ENCODE assay signal across 8 cellular contexts in genomic region chr11:63670077-63670737, GRCh38. TPM values are rescaled to one million over a fixed set of nuclear protein-coding genes. Genes with fewer than 3 reads are reported as not detected.
DNase-seq lines count a peak whose midpoint lies in the region; ATAC-seq, FAIRE-seq and TF ChIP-seq lines count a peak whose summit lies in the region.

No MANE protein-coding gene starts in this region.

- no peaks in the 10 kb centered on the region for H3K27me3 ChIP-seq in Karpas-422 (ENCODE audit: low read length)
- H3K27me3 ChIP-seq in GM12878 (replicated peaks in 1 of 2; ENCODE audit: control insufficient read depth in 2 of 2, insufficient read depth in 2 of 2, low read length in 1 of 2), result no peaks in the 10 kb centered on the region
- H3K27me3 ChIP-seq in lung (ENCODE audit: control insufficient read depth, insufficient read depth), result no peaks in the 10 kb centered on the region
- no peaks in the 10 kb centered on the region for H3K27me3 ChIP-seq in uterus

- peak overlapping the region; percentile 84 for H3K4me2 ChIP-seq in Karpas-422 (ENCODE audit: low read depth, low read length, poor library complexity, severe bottlenecking)
- H3K4me2 ChIP-seq in GM12878 (ENCODE audit: control insufficient read depth, insufficient read depth), result peak overlapping the region; percentile 83

- SMC1A ChIA-PET in GM12878 (lab: Charles Lee; ENCODE audit: uncharacterized antibody, unreplicated experiment), result interaction anchor here (0.7 to 3.5 kb wide), 5 partner anchors 9 to 71 kb away, joined by 3 to 21 read pairs (median 4); no protein-coding TSS in a partner anchor

- TF ChIP-seq RAD21 in GM12878 (IDR thresholded peaks at IDR 0.05; ENCODE audit: insufficient read depth, low read depth, low read length), result no peak

- RAD21 ChIA-PET in GM12878 (lab: Charles Lee; ENCODE audit: unreplicated experiment), result interaction anchor here (1.0 to 2.3 kb wide), 6 partner anchors 12 to 166 kb away, joined by 3 to 20 read pairs (median 5); partner anchors contain the start of gene RTN3

- peak; percentile 30 for DNase-seq in Caki2 (ENCODE audit: low read depth)
- no peak for DNase-seq in Karpas-422
- DNase-seq in GM12878 (ENCODE audit: low read depth, low spot score), result no peak
- DNase-seq in lung (ENCODE audit: low spot score), result no peak
- DNase-seq in uterus, result no peak
- DNase-seq in SHP77 (lab: John Stamatoyannopoulos, UW), result no peak
- no peak for DNase-seq in middle frontal gyrus (ENCODE audit: extremely low spot score, low spot score)
- DNase-seq in stimulated activated CD4-positive, alpha-beta T cell treated with anti-CD3 and anti-CD28 coated beads, Interleukin-2, amount 100 ng/mL, for 24 hours, result no peak

- TSS peak; percentile 77 for BruUV-seq in GM12878 (replicated peaks; lab: Mats Ljungman, UMichigan)

- peak overlapping the region; percentile 88 for H3K9ac ChIP-seq in Karpas-422 (ENCODE audit: low read length)
- peak overlapping the region; percentile 82 for H3K9ac ChIP-seq in GM12878 (ENCODE audit: control insufficient read depth, insufficient read depth, low read length)

- 4% methylated on average over 16 of the region's 16 CpGs for WGBS in GM12878 (ENCODE audit: insufficient coverage, insufficient replicate concordance, low lambda C conversion rate, missing lambda C conversion rate)
- WGBS in lung, 2 donors, result 11% methylated on average over 16 of the region's 16 CpGs

- no peaks in the 10 kb centered on the region for H4K20me1 ChIP-seq in Karpas-422 (ENCODE audit: insufficient read depth, low read depth, low read length)
- H4K20me1 ChIP-seq in GM12878 (ENCODE audit: control insufficient read depth, insufficient read depth), result no peaks in the 10 kb centered on the region

- peak overlapping the region; percentile 70 for H3K4me3 ChIP-seq in Karpas-422 (ENCODE audit: low read length)
- peak overlapping the region; percentile 89 for H3K4me3 ChIP-seq in GM12878
- H3K4me3 ChIP-seq in lung, result peak overlapping the region; percentile 72
- H3K4me3 ChIP-seq in uterus, result peak overlapping the region; percentile 58 to 80

- H3K9me2 ChIP-seq in Karpas-422 (replicated peaks; ENCODE audit: insufficient read depth, low read length), result no peaks in the 10 kb centered on the region

- 0 out of 2 replicates have a peak overlapping the region, but pooled peaks have one; percentile 3 for H2AFZ ChIP-seq in Karpas-422 (ENCODE audit: low read length)
- H2AFZ ChIP-seq in GM12878 (ENCODE audit: control insufficient read depth, low read depth, low read length), result peak overlapping the region; percentile 96

- intact Hi-C loops in GM12878 (cut with micrococcal nuclease; ENCODE audit: unreplicated experiment), result loop anchor here (5.0 kb wide), 1 partner anchor 632 kb away; the partner anchor contains the start of gene CATSPERZ
- intact Hi-C loops in uterus (cut with DNase I; ENCODE audit: low total_unique reads), result no loop called here

- POLR2A ChIA-PET in GM12878 (lab: Charles Lee), result interaction anchor here (0.5 to 2.6 kb wide), 5 partner anchors 10 to 838 kb away, joined by 3 to 21 read pairs (median 3); partner anchors contain the start of gene RTN3

- TF ChIP-seq EP300 in GM12878 (IDR thresholded peaks at IDR 0.05; ENCODE audit: borderline replicate concordance in 1 of 2, control insufficient read depth in 1 of 2, low read depth in 2 of 2, low read length in 2 of 2), result no peak

- H3K27ac ChIP-seq in Karpas-422 (ENCODE audit: low read length) (peak overlapping the region; percentile 65; the same call in 1 of the 2 replicates), GM12878 (ENCODE audit: control insufficient read depth, insufficient read depth) (peak overlapping the region; percentile 81), lung (ENCODE audit: low read depth in 1 of 2, low read length in 1 of 2) (peak overlapping the region; percentile 95 to 97), uterus (peak overlapping the region; percentile 97 to 99)

- in situ Hi-C loops in Caki2 (cut with HindIII; ENCODE audit: low pct_unique_long_range_greater_than_20kb, low sequenced_read_pairs), result no loop called here
- in situ Hi-C loops in GM12878 (cut with MboI), result no loop called here

- H3K79me2 ChIP-seq in Karpas-422 (ENCODE audit: low read length) (peaks cover 60% of the 10 kb centered on the region), GM12878 (ENCODE audit: control insufficient read depth, insufficient read depth, low read length) (peaks cover 57% of the 10 kb centered on the region)

- no peak for FAIRE-seq in GM12878 (lab: Jason Lieb, UNC)

- TF ChIP-seq CTCF in GM12878 (IDR thresholded peaks at IDR 0.05 in 2 of 3, conservative IDR thresholded peaks at IDR 0.05 in 1 of 3; ENCODE audit: control insufficient read depth in 2 of 3, extremely low read depth in 1 of 3, insufficient read depth in 1 of 3, low read depth in 3 of 3, low read length in 3 of 3) (no peak), lung (IDR thresholded peaks at IDR 0.05; ENCODE audit: control extremely low read depth, extremely low read depth) (no peak), uterus (IDR thresholded peaks at IDR 0.05) (no peak)

- H3K36me3 ChIP-seq in Karpas-422 (ENCODE audit: insufficient read depth, low read length) (no peaks in the 10 kb centered on the region), GM12878 (ENCODE audit: control insufficient read depth in 2 of 2, insufficient read depth in 2 of 2, low read length in 1 of 2) (no peaks in the 10 kb centered on the region), lung (ENCODE audit: control insufficient read depth in 2 of 2, insufficient read depth in 2 of 2, low read length in 2 of 2) (no peaks in the 10 kb centered on the region), uterus (no peaks in the 10 kb centered on the region)

- no peak for TF ChIP-seq POLR2A in GM12878 (IDR thresholded peaks at IDR 0.05; ENCODE audit: low read depth, low read length)
- no peak for TF ChIP-seq POLR2A in uterus (IDR thresholded peaks at IDR 0.05)

- CTCF ChIA-PET in GM12878 (lab: Yijun Ruan, JAX), result interaction anchor here (0.6 to 6.2 kb wide), 9 partner anchors 9 to 275 kb away, joined by 3 to 70 read pairs (median 4); partner anchors contain the start of gene RTN3

- ATAC-seq in GM12878 (peak; percentile 4; the same call in 2 of the 3 replicates), lung (ENCODE audit: insufficient read depth, low FRiP score) (no peak)

- H3K9me3 ChIP-seq in Karpas-422 (ENCODE audit: low read length) (no peaks in the 10 kb centered on the region), GM12878 (replicated peaks; ENCODE audit: control insufficient read depth, insufficient read depth, low read length) (no peaks in the 10 kb centered on the region), lung (ENCODE audit: control insufficient read depth in 2 of 2, insufficient read depth in 1 of 2, low read length in 1 of 2) (no peaks in the 10 kb centered on the region), uterus (no peaks in the 10 kb centered on the region)

- H3K4me1 ChIP-seq in Karpas-422 (ENCODE audit: low read length) (peaks cover 29% of the 10 kb centered on the region), GM12878 (ENCODE audit: control insufficient read depth, insufficient read depth, low read length) (peaks cover 10% of the 10 kb centered on the region), lung (ENCODE audit: control insufficient read depth in 2 of 2, insufficient read depth in 2 of 2, low read length in 2 of 2) (peaks cover 13 to 21% of the 10 kb centered on the region in 2 donors), uterus (peaks cover 0 to 20% of the 10 kb centered on the region in 2 donors)

RNA-seq across cellular contexts. Expression of gene ATL3, which starts 1.0 kb away (rescaled TPM):
- 46.9 and 58.7 TPM in 2 replicates for total RNA-seq in Caki2 (2014; rRNA removed; shearing (Covaris generic); ENCODE audit: low replicate concordance)
- total RNA-seq in Karpas-422 (2014; rRNA removed; shearing (Covaris generic); ENCODE audit: low replicate concordance), result 29.5 and 35.9 TPM in 2 replicates
- 28.0 and 29.6 TPM in 2 replicates for total RNA-seq in GM12878 (2013; cell fraction: nucleolus; rRNA removed)
- total RNA-seq in GM12878 (2014; rRNA removed) (25.4 and 31.2 TPM in 2 replicates), GM12878 (2014; rRNA removed; fragmentation: Illumina TruSeq; extraction: Trizol) (28.7 and 29.2 TPM in 2 replicates), GM12878 (2021) (33.3 and 36.0 TPM in 2 replicates), lung (10 to 100 TPM; 50.7 to 79.5 TPM), uterus (100 to 1,000 TPM in 1 of 4 donors, 10 to 100 TPM in 3; 49.4 to 158 (median 87.6) TPM)
- 7.8 TPM for polyA plus RNA-seq in GM12878 (2011; ENCODE audit: low read depth)
- polyA plus RNA-seq in GM12878 (2011; rRNA removed) (19.4 and 27.7 TPM in 2 replicates), GM12878 (2014; fragmentation: Illumina TruSeq; extraction: Trizol) (15.3 and 19.0 TPM in 2 replicates), GM12878 (2014; fragmentation: Nextera tagmentation; extraction: Ambion mirVana) (10 to 100 TPM; 12.0 to 15.4 TPM), GM12878 (2014; rRNA removed) (12.4 and 16.0 TPM in 2 replicates), GM12878 (2016; fragmentation: Nextera tagmentation; extraction: Ambion mirVana) (10 to 100 TPM; 23.6 to 25.9 TPM), lung (10 to 100 TPM; 13.6 to 16.7 TPM)
- polyA plus RNA-seq in GM12878 (2011; cell fraction: cytosol; rRNA removed), result 13.8 and 15.3 TPM in 2 replicates
- polyA plus RNA-seq in GM12878 (2011; cell fraction: nucleus; rRNA removed), result 7.3 and 8.4 TPM in 2 replicates
- polyA plus RNA-seq in GM12878 (2012), result 9.0 and 11.6 TPM in 2 replicates
- 18.6 and 28.3 TPM in 2 replicates for polyA minus RNA-seq in GM12878 (2011; rRNA and poly(A)+ RNA removed)
- polyA minus RNA-seq in GM12878 (2011; cell fraction: cytosol; rRNA and poly(A)+ RNA removed), result 10.0 and 11.3 TPM in 2 replicates
- polyA minus RNA-seq in GM12878 (2011; cell fraction: nucleus; rRNA and poly(A)+ RNA removed), result 2.4 and 7.4 TPM in 2 replicates

RNA-seq across cellular contexts. Expression of gene RTN3, which starts 11.1 kb away (rescaled TPM):
- total RNA-seq in Caki2 (2014; rRNA removed; shearing (Covaris generic); ENCODE audit: low replicate concordance), result 98.2 and 107 TPM in 2 replicates
- total RNA-seq in Karpas-422 (2014; rRNA removed; shearing (Covaris generic); ENCODE audit: low replicate concordance), result 89.1 and 118 TPM in 2 replicates
- total RNA-seq in GM12878 (2013; cell fraction: nucleolus; rRNA removed), result 52.8 and 53.2 TPM in 2 replicates
- total RNA-seq in GM12878 (2014; rRNA removed) (27.2 and 27.7 TPM in 2 replicates), GM12878 (2014; rRNA removed; fragmentation: Illumina TruSeq; extraction: Trizol) (39.1 and 40.6 TPM in 2 replicates), GM12878 (2021) (52.4 and 56.1 TPM in 2 replicates), lung (100 to 1,000 TPM in 1 of 2 donors, 10 to 100 TPM in 1; 82.1 to 102 TPM), uterus (10 to 100 TPM; 52.5 to 86.8 (median 63.9) TPM)
- polyA plus RNA-seq in GM12878 (2011; ENCODE audit: low read depth), result 31.9 TPM
- polyA plus RNA-seq in GM12878 (2011; rRNA removed) (60.3 and 79.8 TPM in 2 replicates), GM12878 (2014; fragmentation: Illumina TruSeq; extraction: Trizol) (64.2 and 87.1 TPM in 2 replicates), GM12878 (2014; fragmentation: Nextera tagmentation; extraction: Ambion mirVana) (10 to 100 TPM; 22.9 to 27.3 TPM), GM12878 (2014; rRNA removed) (40.6 and 44.1 TPM in 2 replicates), GM12878 (2016; fragmentation: Nextera tagmentation; extraction: Ambion mirVana) (10 to 100 TPM; 49.9 to 52.8 TPM), lung (10 to 100 TPM; 87.0 to 98.2 TPM)
- 42.3 and 54.7 TPM in 2 replicates for polyA plus RNA-seq in GM12878 (2011; cell fraction: cytosol; rRNA removed)
- polyA plus RNA-seq in GM12878 (2011; cell fraction: nucleus; rRNA removed), result 20.5 and 23.3 TPM in 2 replicates
- 40.6 and 52.1 TPM in 2 replicates for polyA plus RNA-seq in GM12878 (2012)
- polyA minus RNA-seq in GM12878 (2011; rRNA and poly(A)+ RNA removed), result 63.3 and 71.2 TPM in 2 replicates
- 29.2 and 31.5 TPM in 2 replicates for polyA minus RNA-seq in GM12878 (2011; cell fraction: cytosol; rRNA and poly(A)+ RNA removed)
- 9.4 and 12.2 TPM in 2 replicates for polyA minus RNA-seq in GM12878 (2011; cell fraction: nucleus; rRNA and poly(A)+ RNA removed)

RNA-seq across cellular contexts. Expression of gene PLAAT3, which starts 56.0 kb away (rescaled TPM):
- 163 and 198 TPM in 2 replicates for total RNA-seq in Caki2 (2014; rRNA removed; shearing (Covaris generic); ENCODE audit: low replicate concordance)
- 0.48 TPM in 1 of 2 replicates, not detected in the other for total RNA-seq in Karpas-422 (2014; rRNA removed; shearing (Covaris generic); ENCODE audit: low replicate concordance)
- 2.5 and 2.9 TPM in 2 replicates for total RNA-seq in GM12878 (2013; cell fraction: nucleolus; rRNA removed)
- 11.3 and 12.5 TPM in 2 replicates for total RNA-seq in GM12878 (2014; rRNA removed)
- 7.0 and 8.1 TPM in 2 replicates for total RNA-seq in GM12878 (2014; rRNA removed; fragmentation: Illumina TruSeq; extraction: Trizol)
- total RNA-seq in GM12878 (2021), result 13.3 and 15.4 TPM in 2 replicates
- polyA plus RNA-seq in GM12878 (2011; ENCODE audit: low read depth), result 7.5 TPM
- 3.2 and 4.8 TPM in 2 replicates for polyA plus RNA-seq in GM12878 (2011; rRNA removed)
- 6.0 and 6.3 TPM in 2 replicates for polyA plus RNA-seq in GM12878 (2011; cell fraction: cytosol; rRNA removed)
- polyA plus RNA-seq in GM12878 (2011; cell fraction: nucleus; rRNA removed), result 2.4 and 2.7 TPM in 2 replicates
- 7.2 and 7.7 TPM in 2 replicates for polyA plus RNA-seq in GM12878 (2012)
- polyA plus RNA-seq in GM12878 (2014; fragmentation: Illumina TruSeq; extraction: Trizol), result 6.4 and 9.2 TPM in 2 replicates
- polyA plus RNA-seq in GM12878 (2014; fragmentation: Nextera tagmentation; extraction: Ambion mirVana), result 10 to 100 TPM; 31.6 to 37.0 TPM
- polyA plus RNA-seq in GM12878 (2014; rRNA removed), result 18.0 and 18.9 TPM in 2 replicates
- polyA plus RNA-seq in GM12878 (2016; fragmentation: Nextera tagmentation; extraction: Ambion mirVana), result 10 to 100 TPM; 16.4 to 19.9 TPM
- polyA minus RNA-seq in GM12878 (2011; rRNA and poly(A)+ RNA removed), result 6.4 and 8.2 TPM in 2 replicates
- polyA minus RNA-seq in GM12878 (2011; cell fraction: cytosol; rRNA and poly(A)+ RNA removed), result 1.8 TPM in 1 of 2 replicates, not detected in the other
- 0.73 and 1.1 TPM in 2 replicates for polyA minus RNA-seq in GM12878 (2011; cell fraction: nucleus; rRNA and poly(A)+ RNA removed)
- 100 to 1,000 TPM in 1 of 2 donors, 10 to 100 TPM in 1; 12.7 to 124 TPM for total RNA-seq in lung
- 100 to 1,000 TPM in 1 of 2 donors, 10 to 100 TPM in 1; 55.5 to 232 TPM for polyA plus RNA-seq in lung
- 10 to 100 TPM; 10.0 to 32.3 (median 14.0) TPM for total RNA-seq in uterus
